In the genomic region with DNA sequence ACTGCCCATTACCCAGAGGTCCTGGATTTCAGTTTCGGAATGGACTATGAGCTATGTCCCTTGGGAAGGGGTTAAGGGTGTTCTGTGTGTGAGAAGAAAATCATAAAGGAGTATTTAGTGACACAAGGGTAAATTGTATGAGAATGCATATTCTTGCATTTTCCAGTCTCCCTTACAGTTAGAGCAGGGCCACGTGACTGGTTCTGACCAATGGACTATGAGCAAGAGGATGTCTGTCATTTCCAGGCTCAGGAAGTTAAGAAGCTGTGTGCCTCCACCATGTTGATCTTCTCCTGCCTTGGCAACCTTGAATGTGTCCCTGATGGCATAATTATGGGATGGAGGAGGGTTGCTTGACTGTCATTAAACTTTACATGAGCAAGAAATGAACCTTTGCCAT, we compare ENCODE assay signal across 16 cellular contexts.
A peak's percentile ranks its signal among the peaks of the same experiment; 100 is the strongest.
DNase-seq lines count a peak whose midpoint lies in the region; ATAC-seq, FAIRE-seq and TF ChIP-seq lines count a peak whose summit lies in the region.
"Had no signal": no experiment of that assay in that cellular context is flagged by ENCODE, and none has a peak within 500 bp of the region (broad histone marks: within the 10 kb centered on the region; RNA-seq: fewer than 3 reads in every experiment).

No MANE protein-coding gene starts in this region.

- H2AFZ ChIP-seq in IMR-90 (replicated peaks; ENCODE audit: low read length, poor library complexity) (peak overlapping the region; percentile 53), Loucy (ENCODE audit: low read length) (peak overlapping the region; percentile 66; the same call in 1 of the 2 replicates), HepG2 (ENCODE audit: low read length) (no peak overlapping the region)

- no peak for FAIRE-seq in HepG2 (lab: Jason Lieb, UNC)
- FAIRE-seq: A204.1, D721Med, H1 had no signal

- H3K4me3 Mint-ChIP-seq in WTC11 = no peak overlapping the region
- H3K4me3 Mint-ChIP-seq: CD4-positive, alpha-beta T cell; H9 had no signal

- H3K4ac ChIP-seq in IMR-90 (ENCODE audit: low read depth, low read length) = no peak overlapping the region

- no peaks in the 10 kb centered on the region for H3K27me3 Mint-ChIP-seq in WTC11 (ENCODE audit: low read depth)

- dilution Hi-C loops in IMR-90 (cut with HindIII; ENCODE audit: low sequenced_read_pairs, unreplicated experiment) = no loop called here

- no peak overlapping the region for H3K4me3 ChIP-seq in IMR-90 (ENCODE audit: insufficient read depth, low read depth, low read length)
- H3K4me3 ChIP-seq in Loucy (ENCODE audit: low read length, poor library complexity, severe bottlenecking) = no peak overlapping the region
- no peak overlapping the region for H3K4me3 ChIP-seq in HepG2 (replicated peaks in 1 of 3; ENCODE audit: insufficient read depth in 1 of 3, low read depth in 2 of 3, low read length in 3 of 3)

- no peak overlapping the region for H3K27ac ChIP-seq in IMR-90 (ENCODE audit: insufficient read depth, low read length)
- no peak overlapping the region for H3K27ac ChIP-seq in HepG2 (ENCODE audit: extremely low read length, insufficient read depth, low read length)
- H3K27ac ChIP-seq: C4-2B had no signal

- no peak overlapping the region for H3K14ac ChIP-seq in IMR-90 (replicated peaks; ENCODE audit: low read depth, low read length)

- POLR2A ChIA-PET in IMR-90 (lab: Charles Lee; ENCODE audit: unreplicated experiment) = no interaction called here
- POLR2A ChIA-PET in WTC11 (lab: Charles Lee) = no interaction called here
- POLR2A ChIA-PET in HepG2 (lab: Yijun Ruan, JAX) = no interaction called here

- H2BK15ac ChIP-seq in IMR-90 (ENCODE audit: low read depth, low read length) = no peak overlapping the region

- ATAC-seq in IMR-90 (ENCODE audit: low read depth) (no peak), WTC11 (no peak), HepG2 (no peak)

- no peaks in the 10 kb centered on the region for H3K4me1 Mint-ChIP-seq in WTC11
- H3K4me1 Mint-ChIP-seq: H9 had no signal

- H3K9me3 Mint-ChIP-seq in WTC11 = 0 out of 2 replicates have a peak, but pooled peaks cover 4% of the 10 kb centered on the region
- H3K9me3 Mint-ChIP-seq: H9 had no signal

- no peak overlapping the region for H2BK120ac ChIP-seq in IMR-90 (ENCODE audit: low read depth, low read length)

- H3K9me2 ChIP-seq in Loucy (replicated peaks; ENCODE audit: low read depth, low read length) = no peaks in the 10 kb centered on the region

- H3K18ac ChIP-seq in IMR-90 (ENCODE audit: low read depth, low read length) = no peak overlapping the region

- no peaks in the 10 kb centered on the region for H3F3A ChIP-seq in Loucy (ENCODE audit: low read depth)

- no CpG with 5 or more reads among the region's 2 CpGs for WGBS in IMR-90 (ENCODE audit: extremely low coverage in 2 of 2, insufficient read length in 1 of 2), 2 experiments
- 0% methylated on average over 2 of the region's 2 CpGs for WGBS in HepG2 (ENCODE audit: low lambda C conversion rate)

- BruUV-seq in IMR-90 (replicated peaks; lab: Mats Ljungman, UMichigan) (no TSS peak), HepG2 (replicated peaks; lab: Mats Ljungman, UMichigan) (no TSS peak)

- H3K27me3 ChIP-seq in IMR-90 (ENCODE audit: control insufficient read depth, insufficient read depth, low read length) (no peaks in the 10 kb centered on the region), Loucy (ENCODE audit: insufficient read depth, low read length, poor library complexity, severe bottlenecking) (no peaks in the 10 kb centered on the region), HepG2 (ENCODE audit: control insufficient read depth in 1 of 2, insufficient read depth in 2 of 2, low read length in 2 of 2) (peaks cover 0 to 4% of the 10 kb centered on the region in 2 experiments; a peak in 2 of 5 replicates)

- H3K4me1 ChIP-seq in IMR-90 (ENCODE audit: control insufficient read depth, insufficient read depth, low read length) = no peaks in the 10 kb centered on the region
- no peaks in the 10 kb centered on the region for H3K4me1 ChIP-seq in Loucy (ENCODE audit: insufficient read depth, low read length, poor library complexity, severe bottlenecking)
- H3K4me1 ChIP-seq in HepG2 (ENCODE audit: insufficient read depth, low read length) = no peaks in the 10 kb centered on the region
- H3K4me1 ChIP-seq: Caco-2 had no signal

- H3K9ac ChIP-seq in IMR-90 (ENCODE audit: low read depth, low read length) (no peak overlapping the region), Loucy (ENCODE audit: low read depth, low read length, poor library complexity, severe bottlenecking) (no peak overlapping the region), HepG2 (ENCODE audit: insufficient read depth, low read depth, low read length) (no peak overlapping the region)

- no peak overlapping the region for H2AK9ac ChIP-seq in IMR-90 (replicated peaks; ENCODE audit: low read depth, low read length, poor library complexity)

- no peak overlapping the region for H2BK20ac ChIP-seq in IMR-90 (ENCODE audit: low read depth, low read length)

- no peak overlapping the region for H4K91ac ChIP-seq in IMR-90 (ENCODE audit: insufficient read depth, low read depth, low read length)

- no peaks in the 10 kb centered on the region for H3K36me3 Mint-ChIP-seq in WTC11

- no peak overlapping the region for H3K27ac Mint-ChIP-seq in WTC11
- H3K27ac Mint-ChIP-seq: CD4-positive, alpha-beta T cell; H9 had no signal

- H3K23ac ChIP-seq in IMR-90 (ENCODE audit: low read depth, low read length) = no peak overlapping the region

- H4K20me1 ChIP-seq in IMR-90 (ENCODE audit: insufficient read depth, low read length) (no peaks in the 10 kb centered on the region), Loucy (ENCODE audit: insufficient read depth, low read length, poor library complexity, severe bottlenecking) (no peaks in the 10 kb centered on the region), HepG2 (ENCODE audit: insufficient read depth, low read length) (no peaks in the 10 kb centered on the region)

- no peak overlapping the region for H4K8ac ChIP-seq in IMR-90 (ENCODE audit: low read depth in 2 of 2, low read length in 2 of 2)

- H3K4me2 ChIP-seq in IMR-90 (ENCODE audit: low read depth, low read length) = no peak overlapping the region
- no peak overlapping the region for H3K4me2 ChIP-seq in Loucy (ENCODE audit: low read depth, low read length, poor library complexity, severe bottlenecking)
- H3K4me2 ChIP-seq in HepG2 (ENCODE audit: low read depth, low read length) = no peak overlapping the region

- H4K5ac ChIP-seq in IMR-90 (ENCODE audit: low read depth, low read length) = no peak overlapping the region

- no peak overlapping the region for H2AK5ac ChIP-seq in IMR-90 (ENCODE audit: low read depth, low read length)

- CTCF ChIA-PET in IMR-90 (lab: Yijun Ruan, JAX) (no interaction called here), WTC11 (lab: Charles Lee) (interaction anchor here (0.9 kb wide), 1 partner anchor 22 kb away, joined by 3 read pairs; no protein-coding TSS in a partner anchor), HepG2 (lab: Yijun Ruan, JAX; ENCODE audit: low intra/inter-chr PET ratio, low total read pairs) (no interaction called here)

- intact Hi-C loops in IMR-90 (cut with micrococcal nuclease) (no loop called here), HepG2 (cut with micrococcal nuclease; ENCODE audit: unreplicated experiment) (no loop called here)

- H3K36me3 ChIP-seq in IMR-90 (ENCODE audit: control insufficient read depth, insufficient read depth, low read length) (no peaks in the 10 kb centered on the region), Loucy (ENCODE audit: insufficient read depth, low read length) (no peaks in the 10 kb centered on the region), HepG2 (replicated peaks in 1 of 2; ENCODE audit: control insufficient read depth in 1 of 2, insufficient read depth in 2 of 2, low read length in 2 of 2) (no peaks in the 10 kb centered on the region)

- H3K9me3 ChIP-seq in IMR-90 (ENCODE audit: control insufficient read depth, insufficient read depth, low read length) (no peaks in the 10 kb centered on the region), Loucy (ENCODE audit: insufficient read depth, low read depth, low read length) (no peaks in the 10 kb centered on the region), HepG2 (ENCODE audit: low read length) (no peaks in the 10 kb centered on the region)
- H3K9me3 ChIP-seq: Caco-2 had no signal

- in situ Hi-C loops in IMR-90 (cut with MboI; ENCODE audit: low sequenced_read_pairs) = no loop called here
- in situ Hi-C loops in HepG2 (cut with HindIII; ENCODE audit: extremely low pct_ligation_motif_present, low pct_unique_long_range_greater_than_20kb) = no loop called here

- TF ChIP-seq POLR2A in IMR-90 (IDR thresholded peaks at IDR 0.05; ENCODE audit: low read depth, low read length) = no peak
- TF ChIP-seq POLR2A in HepG2 (IDR thresholded peaks at IDR 0.05; ENCODE audit: insufficient read depth in 1 of 2, low read depth in 2 of 2, low read length in 2 of 2) = no peak

- no peak overlapping the region for H3K56ac ChIP-seq in IMR-90 (ENCODE audit: extremely low read depth, insufficient read depth, low read length)

- TF ChIP-seq RAD21 in IMR-90 (IDR thresholded peaks at IDR 0.05; ENCODE audit: low read length) (no peak), HepG2 (CRISPR knock-in tag; IDR thresholded peaks at IDR 0.05) (no peak)

- TF ChIP-seq EP300 in HepG2 (IDR thresholded peaks at IDR 0.05; ENCODE audit: low read depth in 2 of 2, low read length in 2 of 2) (no peak), HepG2 (CRISPR knock-in tag; IDR thresholded peaks at IDR 0.05; ENCODE audit: borderline replicate concordance) (no peak)

- H3K9me1 ChIP-seq in IMR-90 (ENCODE audit: insufficient read depth, low read length) = no peaks in the 10 kb centered on the region

- H3K79me2 ChIP-seq in Loucy (ENCODE audit: insufficient read depth, low read length) (no peaks in the 10 kb centered on the region), HepG2 (ENCODE audit: insufficient read depth, low read length) (no peaks in the 10 kb centered on the region)

- no peak overlapping the region for H2BK5ac ChIP-seq in IMR-90 (ENCODE audit: low read depth, low read length, poor library complexity, severe bottlenecking)

- H3K79me1 ChIP-seq in IMR-90 (ENCODE audit: low read depth in 1 of 2, low read length in 2 of 2) = no peaks in the 10 kb centered on the region

- TF ChIP-seq CTCF in IMR-90 (conservative IDR thresholded peaks at IDR 0.05; ENCODE audit: low read depth, low read length) (no peak), Loucy (conservative IDR thresholded peaks at IDR 0.05; ENCODE audit: low read length) (no peak), WTC11 (IDR thresholded peaks at IDR 0.05) (no peak), HepG2 (CRISPR knock-in tag; IDR thresholded peaks at IDR 0.05) (no peak)

- no peak for DNase-seq in IMR-90
- DNase-seq in WTC11 (ENCODE audit: low spot score) = no peak
- DNase-seq in DMS53 (lab: John Stamatoyannopoulos, UW) = no peak
- no peak for DNase-seq in HepG2 (ENCODE audit: low spot score)
- no peak for DNase-seq in middle frontal gyrus (ENCODE audit: extremely low spot score, low spot score)
- DNase-seq: AML-193; Caco-2; CD4-positive, alpha-beta T cell; DMS79; GDM1; H9 had no signal

TF ChIP-seq in IMR-90, 13 proteins besides CTCF, POLR2A, EP300 and RAD21 (continues in another document):
- no peak for TF ChIP-seq MXI1 (IDR thresholded peaks at IDR 0.05; ENCODE audit: borderline replicate concordance, low read depth, low read length)
